ENCODE assay signal across 1 cellular context in genomic region chr1:19251305-19252196, GRCh38.
TF ChIP-seq lines count a peak whose summit lies in the region.

Gene EMC1, minus strand, starts transcription at chr1:19251524. Its CDS starts 15 bp downstream, at chr1:19251509.
Gene MRTO4, plus strand, starts transcription at chr1:19251805. Its CDS starts 31 bp downstream, at chr1:19251836.

TF ChIP-seq in HepG2, 621 proteins besides CTCF, POLR2A, EP300 and RAD21 (continued from another document and continues in another):
- TF ChIP-seq SNAPC4 (CRISPR knock-in tag; IDR thresholded peaks at IDR 0.05) (peak; percentile 72; the same call in 1 of the 2 replicates), PHF5A (CRISPR knock-in tag; IDR thresholded peaks at IDR 0.05; ENCODE audit: low read depth, unreplicated experiment) (peak; percentile 53), ZNF678 (CRISPR knock-in tag; IDR thresholded peaks at IDR 0.05) (peak; percentile 46; the same call in 1 of the 2 replicates), TFDP1 (CRISPR knock-in tag; IDR thresholded peaks at IDR 0.05; ENCODE audit: borderline replicate concordance) (peak; percentile 81; the same call in 1 of the 2 replicates), MNT (IDR thresholded peaks at IDR 0.05) (peak; percentile 75), ZBED4 (CRISPR knock-in tag; IDR thresholded peaks at IDR 0.05; ENCODE audit: borderline replicate concordance) (no peak), GTF2F1 (IDR thresholded peaks at IDR 0.05; ENCODE audit: low read length) (no peak), MTF2 (CRISPR knock-in tag; IDR thresholded peaks at IDR 0.05; ENCODE audit: borderline replicate concordance) (no peak; the same call in 1 of the 2 replicates), ZNF292 (CRISPR knock-in tag; IDR thresholded peaks at IDR 0.05; ENCODE audit: borderline replicate concordance, low read depth) (no peak), ZNF367 (CRISPR knock-in tag; IDR thresholded peaks at IDR 0.05; ENCODE audit: borderline replicate concordance) (no peak), TRIM24 (CRISPR knock-in tag; IDR thresholded peaks at IDR 0.05) (no peak), ZNF550 (CRISPR knock-in tag; IDR thresholded peaks at IDR 0.05; ENCODE audit: borderline replicate concordance) (no peak), KAT7 (CRISPR knock-in tag; IDR thresholded peaks at IDR 0.05; ENCODE audit: borderline replicate concordance) (peak; percentile 62; the same call in 1 of the 2 replicates), ZNF557 (CRISPR knock-in tag; IDR thresholded peaks at IDR 0.05) (no peak), HOXA5 (CRISPR knock-in tag; IDR thresholded peaks at IDR 0.05) (no peak; the same call in 1 of the 2 replicates), ZSCAN12 (CRISPR knock-in tag; IDR thresholded peaks at IDR 0.05) (no peak), EEA1 (CRISPR knock-in tag; IDR thresholded peaks at IDR 0.05; ENCODE audit: borderline replicate concordance) (peak; percentile 84; the same call in 1 of the 2 replicates), ZMAT5 (CRISPR knock-in tag; IDR thresholded peaks at IDR 0.05; ENCODE audit: borderline replicate concordance, low read depth) (no peak), NKX3-1 (CRISPR knock-in tag; IDR thresholded peaks at IDR 0.05) (no peak; the same call in 1 of the 2 replicates), ETV5 (CRISPR knock-in tag; IDR thresholded peaks at IDR 0.05; ENCODE audit: borderline replicate concordance) (peak; percentile 59; the same call in 1 of the 2 replicates), CENPT (CRISPR knock-in tag; IDR thresholded peaks at IDR 0.05; ENCODE audit: low read depth) (no peak), ZSCAN25 (CRISPR knock-in tag; IDR thresholded peaks at IDR 0.05) (peak; percentile 65; the same call in 1 of the 2 replicates), THAP11 (CRISPR knock-in tag; IDR thresholded peaks at IDR 0.05) (peak; percentile 91), ZNF329 (CRISPR knock-in tag; IDR thresholded peaks at IDR 0.05; ENCODE audit: low read depth) (peak; percentile 70), ZNF335 (CRISPR knock-in tag; IDR thresholded peaks at IDR 0.05) (peak; percentile 100), ZNF232 (CRISPR knock-in tag; IDR thresholded peaks at IDR 0.05; ENCODE audit: borderline replicate concordance) (0 out of 2 replicates have a peak, but pooled peaks have one; percentile 37), ISL2 (CRISPR knock-in tag; IDR thresholded peaks at IDR 0.05) (no peak; the same call in 1 of the 2 replicates), ATF7-NPFF (CRISPR knock-in tag; IDR thresholded peaks at IDR 0.05; ENCODE audit: low read depth) (peak; percentile 60; the same call in 1 of the 2 replicates)
- TF ChIP-seq, protein P1, sequence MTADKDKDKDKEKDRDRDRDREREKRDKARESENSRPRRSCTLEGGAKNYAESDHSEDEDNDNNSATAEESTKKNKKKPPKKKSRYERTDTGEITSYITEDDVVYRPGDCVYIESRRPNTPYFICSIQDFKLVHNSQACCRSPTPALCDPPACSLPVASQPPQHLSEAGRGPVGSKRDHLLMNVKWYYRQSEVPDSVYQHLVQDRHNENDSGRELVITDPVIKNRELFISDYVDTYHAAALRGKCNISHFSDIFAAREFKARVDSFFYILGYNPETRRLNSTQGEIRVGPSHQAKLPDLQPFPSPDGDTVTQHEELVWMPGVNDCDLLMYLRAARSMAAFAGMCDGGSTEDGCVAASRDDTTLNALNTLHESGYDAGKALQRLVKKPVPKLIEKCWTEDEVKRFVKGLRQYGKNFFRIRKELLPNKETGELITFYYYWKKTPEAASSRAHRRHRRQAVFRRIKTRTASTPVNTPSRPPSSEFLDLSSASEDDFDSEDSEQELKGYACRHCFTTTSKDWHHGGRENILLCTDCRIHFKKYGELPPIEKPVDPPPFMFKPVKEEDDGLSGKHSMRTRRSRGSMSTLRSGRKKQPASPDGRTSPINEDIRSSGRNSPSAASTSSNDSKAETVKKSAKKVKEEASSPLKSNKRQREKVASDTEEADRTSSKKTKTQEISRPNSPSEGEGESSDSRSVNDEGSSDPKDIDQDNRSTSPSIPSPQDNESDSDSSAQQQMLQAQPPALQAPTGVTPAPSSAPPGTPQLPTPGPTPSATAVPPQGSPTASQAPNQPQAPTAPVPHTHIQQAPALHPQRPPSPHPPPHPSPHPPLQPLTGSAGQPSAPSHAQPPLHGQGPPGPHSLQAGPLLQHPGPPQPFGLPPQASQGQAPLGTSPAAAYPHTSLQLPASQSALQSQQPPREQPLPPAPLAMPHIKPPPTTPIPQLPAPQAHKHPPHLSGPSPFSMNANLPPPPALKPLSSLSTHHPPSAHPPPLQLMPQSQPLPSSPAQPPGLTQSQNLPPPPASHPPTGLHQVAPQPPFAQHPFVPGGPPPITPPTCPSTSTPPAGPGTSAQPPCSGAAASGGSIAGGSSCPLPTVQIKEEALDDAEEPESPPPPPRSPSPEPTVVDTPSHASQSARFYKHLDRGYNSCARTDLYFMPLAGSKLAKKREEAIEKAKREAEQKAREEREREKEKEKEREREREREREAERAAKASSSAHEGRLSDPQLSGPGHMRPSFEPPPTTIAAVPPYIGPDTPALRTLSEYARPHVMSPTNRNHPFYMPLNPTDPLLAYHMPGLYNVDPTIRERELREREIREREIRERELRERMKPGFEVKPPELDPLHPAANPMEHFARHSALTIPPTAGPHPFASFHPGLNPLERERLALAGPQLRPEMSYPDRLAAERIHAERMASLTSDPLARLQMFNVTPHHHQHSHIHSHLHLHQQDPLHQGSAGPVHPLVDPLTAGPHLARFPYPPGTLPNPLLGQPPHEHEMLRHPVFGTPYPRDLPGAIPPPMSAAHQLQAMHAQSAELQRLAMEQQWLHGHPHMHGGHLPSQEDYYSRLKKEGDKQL (CRISPR knock-in tag; IDR thresholded peaks at IDR 0.05; ENCODE audit: low read depth): 0 out of 2 replicates have a peak, but pooled peaks have one; percentile 59
- TF ChIP-seq, protein P2, sequence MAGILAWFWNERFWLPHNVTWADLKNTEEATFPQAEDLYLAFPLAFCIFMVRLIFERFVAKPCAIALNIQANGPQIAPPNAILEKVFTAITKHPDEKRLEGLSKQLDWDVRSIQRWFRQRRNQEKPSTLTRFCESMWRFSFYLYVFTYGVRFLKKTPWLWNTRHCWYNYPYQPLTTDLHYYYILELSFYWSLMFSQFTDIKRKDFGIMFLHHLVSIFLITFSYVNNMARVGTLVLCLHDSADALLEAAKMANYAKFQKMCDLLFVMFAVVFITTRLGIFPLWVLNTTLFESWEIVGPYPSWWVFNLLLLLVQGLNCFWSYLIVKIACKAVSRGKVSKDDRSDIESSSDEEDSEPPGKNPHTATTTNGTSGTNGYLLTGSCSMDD (CRISPR knock-in tag; IDR thresholded peaks at IDR 0.05): no peak
- TF ChIP-seq, protein P3, sequence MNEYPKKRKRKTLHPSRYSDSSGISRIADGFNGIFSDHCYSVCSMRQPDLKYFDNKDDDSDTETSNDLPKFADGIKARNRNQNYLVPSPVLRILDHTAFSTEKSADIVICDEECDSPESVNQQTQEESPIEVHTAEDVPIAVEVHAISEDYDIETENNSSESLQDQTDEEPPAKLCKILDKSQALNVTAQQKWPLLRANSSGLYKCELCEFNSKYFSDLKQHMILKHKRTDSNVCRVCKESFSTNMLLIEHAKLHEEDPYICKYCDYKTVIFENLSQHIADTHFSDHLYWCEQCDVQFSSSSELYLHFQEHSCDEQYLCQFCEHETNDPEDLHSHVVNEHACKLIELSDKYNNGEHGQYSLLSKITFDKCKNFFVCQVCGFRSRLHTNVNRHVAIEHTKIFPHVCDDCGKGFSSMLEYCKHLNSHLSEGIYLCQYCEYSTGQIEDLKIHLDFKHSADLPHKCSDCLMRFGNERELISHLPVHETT (CRISPR knock-in tag; conservative IDR thresholded peaks at IDR 0.05): peak; percentile 78; the same call in 1 of the 2 replicates
- TF ChIP-seq, protein P4, sequence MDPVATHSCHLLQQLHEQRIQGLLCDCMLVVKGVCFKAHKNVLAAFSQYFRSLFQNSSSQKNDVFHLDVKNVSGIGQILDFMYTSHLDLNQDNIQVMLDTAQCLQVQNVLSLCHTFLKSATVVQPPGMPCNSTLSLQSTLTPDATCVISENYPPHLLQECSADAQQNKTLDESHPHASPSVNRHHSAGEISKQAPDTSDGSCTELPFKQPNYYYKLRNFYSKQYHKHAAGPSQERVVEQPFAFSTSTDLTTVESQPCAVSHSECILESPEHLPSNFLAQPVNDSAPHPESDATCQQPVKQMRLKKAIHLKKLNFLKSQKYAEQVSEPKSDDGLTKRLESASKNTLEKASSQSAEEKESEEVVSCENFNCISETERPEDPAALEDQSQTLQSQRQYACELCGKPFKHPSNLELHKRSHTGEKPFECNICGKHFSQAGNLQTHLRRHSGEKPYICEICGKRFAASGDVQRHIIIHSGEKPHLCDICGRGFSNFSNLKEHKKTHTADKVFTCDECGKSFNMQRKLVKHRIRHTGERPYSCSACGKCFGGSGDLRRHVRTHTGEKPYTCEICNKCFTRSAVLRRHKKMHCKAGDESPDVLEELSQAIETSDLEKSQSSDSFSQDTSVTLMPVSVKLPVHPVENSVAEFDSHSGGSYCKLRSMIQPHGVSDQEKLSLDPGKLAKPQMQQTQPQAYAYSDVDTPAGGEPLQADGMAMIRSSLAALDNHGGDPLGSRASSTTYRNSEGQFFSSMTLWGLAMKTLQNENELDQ (CRISPR knock-in tag; IDR thresholded peaks at IDR 0.05; ENCODE audit: borderline replicate concordance): no peak; the same call in 1 of the 2 replicates
